14 cellular contexts compared by ENCODE assay signal in genomic region chr2:38164881-38165280, GRCh38.
DNase-seq lines count a peak whose midpoint lies in the region; ATAC-seq, FAIRE-seq and TF ChIP-seq lines count a peak whose summit lies in the region.
"Had no signal": no experiment of that assay in that cellular context is flagged by ENCODE, and none has a peak within 500 bp of the region (broad histone marks: within the 10 kb centered on the region; RNA-seq: fewer than 3 reads in every experiment).

No MANE protein-coding gene starts in this region.

- intact Hi-C loops in GM12878 (cut with micrococcal nuclease; ENCODE audit: unreplicated experiment): loop anchor here (5.0 kb wide), 1 partner anchor 97 kb away; no protein-coding TSS in a partner anchor
- intact Hi-C loops in lower lobe of right lung (cut with DNase I): no loop called here

- H3K27ac Mint-ChIP-seq in activated naive CD4-positive, alpha-beta T cell treated with anti-CD3 and anti-CD28 coated beads, Interleukin-2, amount 50 U/mL, for 72 hours: peak overlapping the region in 1 of 2 donors; percentile 85

- H3K9ac ChIP-seq in GM12878 (ENCODE audit: control insufficient read depth, insufficient read depth, low read length): no peak overlapping the region

- ATAC-seq in GM19452 (IDR thresholded peaks at IDR 0.05; ENCODE audit: unreplicated experiment): peak; percentile 86
- ATAC-seq in HG03060 (IDR thresholded peaks at IDR 0.05; ENCODE audit: low read depth, unreplicated experiment): peak; percentile 79
- peak; percentile 93 for ATAC-seq in GM12878
- no peak for ATAC-seq in lower lobe of right lung
- ATAC-seq in activated naive CD4-positive, alpha-beta T cell treated with anti-CD3 and anti-CD28 coated beads, Interleukin-2, amount 50 U/mL, for 72 hours: no peak
- ATAC-seq: heart right ventricle, PC-3 had no signal

- H3K79me2 ChIP-seq in GM12878 (ENCODE audit: control insufficient read depth, insufficient read depth, low read length): no peaks in the 10 kb centered on the region

- TF ChIP-seq POLR2A in GM12891 (IDR thresholded peaks at IDR 0.05; ENCODE audit: low read depth, low read length) (no peak), GM12878 (IDR thresholded peaks at IDR 0.05; ENCODE audit: low read depth, low read length) (no peak)

- TF ChIP-seq RAD21 in GM12878 (IDR thresholded peaks at IDR 0.05; ENCODE audit: insufficient read depth, low read depth, low read length): no peak

- peaks cover 34% of the 10 kb centered on the region for H3K4me1 ChIP-seq in GM12878 (ENCODE audit: control insufficient read depth, insufficient read depth, low read length)
- H3K4me1 ChIP-seq in lower lobe of right lung: peaks cover 8% of the 10 kb centered on the region

- H3K36me3 ChIP-seq in GM12878 (ENCODE audit: control insufficient read depth in 2 of 2, insufficient read depth in 2 of 2, low read length in 1 of 2) (no peaks in the 10 kb centered on the region), lower lobe of right lung (no peaks in the 10 kb centered on the region)
- H3K36me3 ChIP-seq: heart right ventricle, vagina had no signal

- no peak overlapping the region for H2AFZ ChIP-seq in GM12878 (ENCODE audit: control insufficient read depth, low read depth, low read length)

- FAIRE-seq in GM12891 (lab: Jason Lieb, UNC): no peak
- no peak for FAIRE-seq in GM12878 (lab: Jason Lieb, UNC)
- FAIRE-seq in HTR-8/SVneo (lab: Jason Lieb, UNC): no peak

- POLR2A ChIA-PET in GM12878 (lab: Charles Lee): no interaction called here

- RAD21 ChIA-PET in GM12878 (lab: Charles Lee; ENCODE audit: unreplicated experiment): no interaction called here

- 0 out of 4 replicates have a peak, but pooled peaks of 1 of the 2 experiments have one; percentile 24 for TF ChIP-seq EP300 in GM12878 (IDR thresholded peaks at IDR 0.05; ENCODE audit: borderline replicate concordance in 1 of 2, control insufficient read depth in 1 of 2, low read depth in 2 of 2, low read length in 2 of 2)

- no peaks in the 10 kb centered on the region for H3K9me3 Mint-ChIP-seq in activated naive CD4-positive, alpha-beta T cell treated with anti-CD3 and anti-CD28 coated beads, Interleukin-2, amount 50 U/mL, for 72 hours

- CTCF ChIA-PET in GM12878 (lab: Yijun Ruan, JAX): interaction anchor here (1.3 kb wide), 1 partner anchor 9 kb away, joined by 4 read pairs; no protein-coding TSS in a partner anchor

- in situ Hi-C loops in GM12878 (cut with MboI): no loop called here

- DNase-seq in GM12891 (ENCODE audit: insufficient read length, low spot score) (no peak), GM12878 (ENCODE audit: low read depth, low spot score) (peak; percentile 56), lower lobe of right lung (no peak), NCI-H2171 treated with DMSO at 0.1 percent for 48 hours (lab: John Stamatoyannopoulos, UW) (no peak), HTR-8/SVneo (ENCODE audit: insufficient read length, low spot score) (no peak)
- no peak for DNase-seq in activated naive CD4-positive, alpha-beta T cell treated with anti-CD3 and anti-CD28 coated beads, Interleukin-2, amount 50 U/mL, for 72 hours (ENCODE audit: low spot score in 2 of 2)
- DNase-seq: activated CD4-positive, alpha-beta T cell treated with anti-CD3 and anti-CD28 coated beads, Interleukin-2, amount 50 U/mL, for 48 hours; heart right ventricle; IMR-90; NCI-H2107; PC-3 had no signal

- WGBS in GM12878 (ENCODE audit: insufficient coverage, insufficient replicate concordance, low lambda C conversion rate, missing lambda C conversion rate): 2% methylated on average over 4 of the region's 4 CpGs

- TF ChIP-seq CTCF in GM12878 (IDR thresholded peaks at IDR 0.05 in 2 of 3, conservative IDR thresholded peaks at IDR 0.05 in 1 of 3; ENCODE audit: control insufficient read depth in 2 of 3, extremely low read depth in 1 of 3, insufficient read depth in 1 of 3, low read depth in 3 of 3, low read length in 3 of 3): no peak
- no peak for TF ChIP-seq CTCF in lower lobe of right lung (IDR thresholded peaks at IDR 0.05)

- peak overlapping the region; percentile 46 for H3K4me2 ChIP-seq in GM12878 (ENCODE audit: control insufficient read depth, insufficient read depth)

- SMC1A ChIA-PET in GM12878 (lab: Charles Lee; ENCODE audit: uncharacterized antibody, unreplicated experiment): no interaction called here

- H3K4me3 ChIP-seq in GM12878 (no peak overlapping the region), lower lobe of right lung (no peak overlapping the region)
- H3K4me3 ChIP-seq: heart right ventricle, vagina had no signal

- no peaks in the 10 kb centered on the region for H3K36me3 Mint-ChIP-seq in activated naive CD4-positive, alpha-beta T cell treated with anti-CD3 and anti-CD28 coated beads, Interleukin-2, amount 50 U/mL, for 72 hours

- no peak overlapping the region for H3K27ac ChIP-seq in GM12878 (ENCODE audit: control insufficient read depth, insufficient read depth)
- no peak overlapping the region for H3K27ac ChIP-seq in lower lobe of right lung
- H3K27ac ChIP-seq: heart right ventricle, vagina had no signal

- H3K9me3 ChIP-seq in GM12878 (replicated peaks; ENCODE audit: control insufficient read depth, insufficient read depth, low read length) (no peaks in the 10 kb centered on the region; the same call in 2 of the 3 replicates), lower lobe of right lung (no peaks in the 10 kb centered on the region)
- H3K9me3 ChIP-seq: heart right ventricle, vagina had no signal

- no peaks in the 10 kb centered on the region; a peak in 1 of 4 replicates for H3K27me3 ChIP-seq in GM12878 (replicated peaks in 1 of 2; ENCODE audit: control insufficient read depth in 2 of 2, insufficient read depth in 2 of 2, low read length in 1 of 2)
- no peaks in the 10 kb centered on the region for H3K27me3 ChIP-seq in lower lobe of right lung (ENCODE audit: low read depth)
- H3K27me3 ChIP-seq: heart right ventricle, vagina had no signal

- BruUV-seq in GM12878 (replicated peaks; lab: Mats Ljungman, UMichigan): no TSS peak

- H4K20me1 ChIP-seq in GM12878 (ENCODE audit: control insufficient read depth, insufficient read depth): no peaks in the 10 kb centered on the region

TF ChIP-seq in GM12891, 5 proteins besides CTCF, POLR2A, EP300 and RAD21:
- TF ChIP-seq PAX5 (IDR thresholded peaks at IDR 0.05; ENCODE audit: insufficient read depth, low read length, severe bottlenecking) (peak; percentile 74), POLR2AphosphoS5 (IDR thresholded peaks at IDR 0.05; ENCODE audit: low read depth, low read length) (no peak), SPI1 (IDR thresholded peaks at IDR 0.05; ENCODE audit: low read depth, low read length) (0 out of 2 replicates have a peak, but pooled peaks have one; percentile 4), TAF1 (IDR thresholded peaks at IDR 0.05; ENCODE audit: low read depth, low read length) (no peak), POU2F2 (IDR thresholded peaks at IDR 0.05; ENCODE audit: low read depth, low read length) (no peak)

TF ChIP-seq in GM12878, 131 proteins besides CTCF, POLR2A, EP300 and RAD21 (continues in another document):
- TF ChIP-seq NR2F1 (conservative IDR thresholded peaks at IDR 0.05) (peak; percentile 95), BCL11A (IDR thresholded peaks at IDR 0.05; ENCODE audit: low read depth, low read length) (peak; percentile 51; the same call in 1 of the 2 replicates), TBL1XR1 (IDR thresholded peaks at IDR 0.05; ENCODE audit: low read depth, low read length) (no peak), ATF2 (IDR thresholded peaks at IDR 0.05; ENCODE audit: low read length) (0 out of 2 replicates have a peak, but pooled peaks have one; percentile 26), IRF4 (IDR thresholded peaks at IDR 0.05; ENCODE audit: low read depth, low read length) (0 out of 2 replicates have a peak, but pooled peaks have one; percentile 58), MEF2A (IDR thresholded peaks at IDR 0.05; ENCODE audit: insufficient read depth, low read depth, low read length) (no peak), CREM (IDR thresholded peaks at IDR 0.05; ENCODE audit: low read depth) (peak; percentile 13; the same call in 1 of the 2 replicates), USF2 (IDR thresholded peaks at IDR 0.05; ENCODE audit: borderline replicate concordance, low read depth, low read length) (no peak), POU2F2 (IDR thresholded peaks at IDR 0.05; ENCODE audit: borderline replicate concordance, low read depth, low read length) (0 out of 3 replicates have a peak, but pooled peaks have one; percentile 67), SPI1 (IDR thresholded peaks at IDR 0.05; ENCODE audit: borderline replicate concordance, insufficient read depth, low read depth, low read length) (no peak), IKZF1 (conservative IDR thresholded peaks at IDR 0.05) (peak; percentile 56), RUNX3 (IDR thresholded peaks at IDR 0.05; ENCODE audit: low read length) (peak; percentile 85), TCF12 (IDR thresholded peaks at IDR 0.05; ENCODE audit: low read depth, low read length) (peak; percentile 68; the same call in 1 of the 2 replicates), NR2C1 (IDR thresholded peaks at IDR 0.05) (no peak), EED (IDR thresholded peaks at IDR 0.05; ENCODE audit: low read depth) (0 out of 2 replicates have a peak, but pooled peaks have one; percentile 53)

Comparison
In these comparisons a context has a peak if more than half of its experiments do, and no peak if none do; other contexts are left out.
1. ATAC-seq: peak in GM19452 (single experiment), HG03060 (single experiment) and GM12878 (single experiment); none in lower lobe of right lung (0 of 2) and activated naive CD4-positive, alpha-beta T cell treated with anti-CD3 and anti-CD28 coated beads, Interleukin-2, amount 50 U/mL, for 72 hours (0 of 2).